In genomic region chr19:13014921-13015280, GRCh38 we compare ENCODE assay signal across 13 cellular contexts. TPM values are rescaled to one million over a fixed set of nuclear protein-coding genes. Genes with fewer than 3 reads are reported as not detected.
A peak's percentile ranks its signal among the peaks of the same experiment; 100 is the strongest.
DNase-seq lines count a peak whose midpoint lies in the region; ATAC-seq, FAIRE-seq and TF ChIP-seq lines count a peak whose summit lies in the region.
"Had no signal": no experiment of that assay in that cellular context is flagged by ENCODE, and none has a peak within 500 bp of the region (broad histone marks: within the 10 kb centered on the region; RNA-seq: fewer than 3 reads in every experiment).

No MANE protein-coding gene starts in this region.

- H2AFZ ChIP-seq in GM23248, result no peak overlapping the region
- no peak overlapping the region for H2AFZ ChIP-seq in keratinocyte (ENCODE audit: control insufficient read depth, low read length)

- no peak overlapping the region for H3K27ac Mint-ChIP-seq in Calu3 (ENCODE audit: unreplicated experiment)

- FAIRE-seq in keratinocyte (lab: Jason Lieb, UNC), result no peak
- FAIRE-seq: colon, frontal cortex, H54 had no signal

- H3K9me1 ChIP-seq in keratinocyte (ENCODE audit: control insufficient read depth, extremely low read depth, insufficient read depth, low read length), result no peaks in the 10 kb centered on the region

- H3K9me3 ChIP-seq in GM23248 (ENCODE audit: low read depth), result no peaks in the 10 kb centered on the region
- H3K9me3 ChIP-seq in SK-N-MC (ENCODE audit: low read depth, low read length), result no peaks in the 10 kb centered on the region
- H3K9me3 ChIP-seq in keratinocyte (ENCODE audit: control insufficient read depth, low read depth, low read length), result no peaks in the 10 kb centered on the region

- H3K9me3 Mint-ChIP-seq in Calu3 (ENCODE audit: low read depth, unreplicated experiment), result no peaks in the 10 kb centered on the region

- H3K4me1 ChIP-seq in GM23248 (ENCODE audit: insufficient read depth) (peaks cover 56% of the 10 kb centered on the region), keratinocyte (ENCODE audit: control insufficient read depth, extremely low read depth, insufficient read depth, low read length) (peaks cover 82% of the 10 kb centered on the region)

- H3K4me2 ChIP-seq in GM23248 (ENCODE audit: unreplicated experiment), result peak overlapping the region; percentile 100
- H3K4me2 ChIP-seq in keratinocyte (ENCODE audit: control insufficient read depth, extremely low read depth, insufficient read depth, low read depth, low read length), result peak overlapping the region; percentile 86

- dilution Hi-C loops in keratinocyte (cut with MboI; ENCODE audit: extremely low pct_ligation_motif_present, low sequenced_read_pairs), result no loop called here

- H3K36me3 Mint-ChIP-seq in Calu3 (ENCODE audit: insufficient read depth, unreplicated experiment), result peaks cover 5% of the 10 kb centered on the region

- no peaks in the 10 kb centered on the region for H3K9me2 ChIP-seq in GM23248 (ENCODE audit: insufficient read depth)

- in situ Hi-C loops in GM23248 (cut with MboI), result no loop called here

- no peak overlapping the region for H3K4me3 Mint-ChIP-seq in Calu3 (ENCODE audit: low read depth, unreplicated experiment)

- no peaks in the 10 kb centered on the region for H3K27me3 Mint-ChIP-seq in Calu3 (ENCODE audit: unreplicated experiment)

- H3K79me2 ChIP-seq in GM23248 (ENCODE audit: insufficient read depth) (peaks cover 100% of the 10 kb centered on the region), keratinocyte (ENCODE audit: control insufficient read depth, insufficient read depth, low read length) (peaks cover 84% of the 10 kb centered on the region)

- ATAC-seq in GM18858 (IDR thresholded peaks at IDR 0.05; ENCODE audit: unreplicated experiment) (no peak), HG02763 (IDR thresholded peaks at IDR 0.05; ENCODE audit: unreplicated experiment) (no peak)
- ATAC-seq: left lobe of liver had no signal

- no peak for TF ChIP-seq CTCF in keratinocyte (optimal IDR thresholded peaks at IDR 0.05 in 1 of 3, IDR thresholded peaks at IDR 0.05 in 1 of 3, conservative IDR thresholded peaks at IDR 0.05 in 1 of 3; ENCODE audit: extremely low read depth in 1 of 3, insufficient read depth in 2 of 3, low read length in 3 of 3)
- no peak for TF ChIP-seq CTCF in Calu3 (IDR thresholded peaks at IDR 0.05; ENCODE audit: unreplicated experiment)

- H3K4me1 Mint-ChIP-seq in Calu3 (ENCODE audit: low read depth, unreplicated experiment), result no peaks in the 10 kb centered on the region

- H3K27me3 ChIP-seq in GM23248 (replicated peaks; ENCODE audit: insufficient read depth), result no peaks in the 10 kb centered on the region
- H3K27me3 ChIP-seq in keratinocyte (ENCODE audit: control insufficient read depth, extremely low read depth, insufficient read depth, low read length), result peaks cover 7% of the 10 kb centered on the region

- H3K9ac ChIP-seq in GM23248 (peak overlapping the region; percentile 98), SK-N-MC (ENCODE audit: insufficient read length) (no peak overlapping the region), keratinocyte (ENCODE audit: control insufficient read depth, extremely low read depth, insufficient read depth, low read length) (peak overlapping the region; percentile 92)

- peak; percentile 48 for DNase-seq in GM23248
- no peak for DNase-seq in SK-N-MC (ENCODE audit: low read depth, low spot score)
- DNase-seq in keratinocyte (ENCODE audit: low read depth, low spot score), result no peak
- no peak for DNase-seq in substantia nigra (lab: John Stamatoyannopoulos, UW)
- no peak for DNase-seq in Calu3
- DNase-seq: NCI-H446, SHP77 had no signal

- no peaks in the 10 kb centered on the region for H3K36me3 ChIP-seq in GM23248 (ENCODE audit: low read depth)
- no peaks in the 10 kb centered on the region for H3K36me3 ChIP-seq in SK-N-MC (ENCODE audit: insufficient read depth, low read length)
- H3K36me3 ChIP-seq in keratinocyte (ENCODE audit: control insufficient read depth in 2 of 2, extremely low read depth in 1 of 2, insufficient read depth in 2 of 2, low read length in 2 of 2), result no peaks in the 10 kb centered on the region

- WGBS in GM23248 (ENCODE audit: low coverage in 1 of 2, low lambda C conversion rate in 2 of 2, missing lambda C conversion rate in 2 of 2), 2 experiments, result 40% methylated on average over 4 of the region's 4 CpGs

- H3F3A ChIP-seq in GM23248 (ENCODE audit: insufficient read depth), result peaks cover 26% of the 10 kb centered on the region

- BruUV-seq in Calu3 (replicated peaks; lab: Mats Ljungman, UMichigan), result no TSS peak

- no peaks in the 10 kb centered on the region for H4K20me1 ChIP-seq in GM23248 (ENCODE audit: insufficient read depth)
- no peaks in the 10 kb centered on the region for H4K20me1 ChIP-seq in keratinocyte (ENCODE audit: control insufficient read depth, extremely low read depth, insufficient read depth, low read length)

- CTCF ChIA-PET in Calu3 (lab: Charles Lee), result no interaction called here

- peak overlapping the region; percentile 99 for H3K27ac ChIP-seq in GM23248
- peak overlapping the region; percentile 93 for H3K27ac ChIP-seq in SK-N-MC
- H3K27ac ChIP-seq in keratinocyte (ENCODE audit: control insufficient read depth, insufficient read depth, low read length), result peak overlapping the region; percentile 95
- H3K27ac ChIP-seq in substantia nigra (ENCODE audit: low read depth, low read length, poor library complexity, severe bottlenecking), result peak overlapping the region; percentile 87

- intact Hi-C loops in Calu3 (cut with micrococcal nuclease; ENCODE audit: unreplicated experiment), result no loop called here

- peak overlapping the region; percentile 78 for H3K4me3 ChIP-seq in GM23248
- peak overlapping the region; percentile 34; the same call in 1 of the 2 replicates for H3K4me3 ChIP-seq in SK-N-MC
- H3K4me3 ChIP-seq in keratinocyte (ENCODE audit: control insufficient read depth in 2 of 3, extremely low read depth in 1 of 3, insufficient read depth in 2 of 3, low read depth in 1 of 3, low read length in 3 of 3), result peak overlapping the region; percentile 22 to 60 (median 59)

RNA-seq across cellular contexts. Expression of gene NFIX, which starts 19.6 kb away (rescaled TPM):
- total RNA-seq in GM23248 (2014; rRNA removed; shearing (Covaris generic)), result 71.0 and 81.4 TPM in 2 replicates
- polyA plus RNA-seq in GM23248 (2016; fragmentation: Nextera tagmentation; extraction: Ambion mirVana), result 59.2 and 60.8 TPM in 2 replicates
- polyA plus RNA-seq in keratinocyte, result 3.1 to 21.4 TPM (median 5.2 TPM) in 3 replicates
- polyA plus RNA-seq in keratinocyte (2011; ENCODE audit: low read depth), result 13.1 TPM
- polyA plus RNA-seq in keratinocyte (2011; cell fraction: cytosol; rRNA removed), result 8.8 and 19.1 TPM in 2 replicates
- polyA plus RNA-seq in keratinocyte (2011; cell fraction: nucleus; rRNA removed), result 16.8 and 22.7 TPM in 2 replicates
- 11.9 and 50.9 TPM in 2 replicates for polyA plus RNA-seq in keratinocyte (2012; ENCODE audit: low replicate concordance)
- 8.7 to 101 TPM (median 9.2 TPM) in 3 replicates for polyA minus RNA-seq in keratinocyte
- 22.1 TPM for polyA minus RNA-seq in keratinocyte (2011; cell fraction: cytosol; rRNA and poly(A)+ RNA removed)
- 9.8 and 16.2 TPM in 2 replicates for polyA minus RNA-seq in keratinocyte (2011; cell fraction: nucleus; rRNA and poly(A)+ RNA removed)
- total RNA-seq in Calu3 (2022), result 16.4 and 21.9 TPM in 2 replicates

RNA-seq across cellular contexts. Expression of gene DAND5, which starts 45.5 kb away (rescaled TPM):
- not detected in 2 replicates for total RNA-seq in GM23248 (2014; rRNA removed; shearing (Covaris generic))
- polyA plus RNA-seq in GM23248 (2016; fragmentation: Nextera tagmentation; extraction: Ambion mirVana) (not detected in 2 replicates), keratinocyte (0.09 TPM in 1 of 3 replicates, not detected in the others)
- polyA plus RNA-seq in keratinocyte (2011; ENCODE audit: low read depth), result not detected
- not detected in 2 replicates for polyA plus RNA-seq in keratinocyte (2011; cell fraction: cytosol; rRNA removed)
- 0.06 and 0.08 TPM in 2 replicates for polyA plus RNA-seq in keratinocyte (2011; cell fraction: nucleus; rRNA removed)
- polyA plus RNA-seq in keratinocyte (2012; ENCODE audit: low replicate concordance), result 0.06 TPM in 1 of 2 replicates, not detected in the other
- not detected in 3 replicates for polyA minus RNA-seq in keratinocyte
- not detected for polyA minus RNA-seq in keratinocyte (2011; cell fraction: cytosol; rRNA and poly(A)+ RNA removed)
- not detected in 2 replicates for polyA minus RNA-seq in keratinocyte (2011; cell fraction: nucleus; rRNA and poly(A)+ RNA removed)
- 0.21 and 0.47 TPM in 2 replicates for total RNA-seq in Calu3 (2022)
- total RNA-seq: left lobe of liver had no signal

RNA-seq across cellular contexts. Expression of gene GADD45GIP1, which starts 57.9 kb away (rescaled TPM):
- 41.6 and 48.4 TPM in 2 replicates for total RNA-seq in GM23248 (2014; rRNA removed; shearing (Covaris generic))
- 132 and 136 TPM in 2 replicates for polyA plus RNA-seq in GM23248 (2016; fragmentation: Nextera tagmentation; extraction: Ambion mirVana)
- 27.8 to 38.4 TPM (median 35.5 TPM) in 3 replicates for polyA plus RNA-seq in keratinocyte
- polyA plus RNA-seq in keratinocyte (2011; ENCODE audit: low read depth), result 22.7 TPM
- 10.8 and 29.0 TPM in 2 replicates for polyA plus RNA-seq in keratinocyte (2011; cell fraction: cytosol; rRNA removed)
- polyA plus RNA-seq in keratinocyte (2011; cell fraction: nucleus; rRNA removed), result 9.8 and 10.6 TPM in 2 replicates
- 18.1 and 56.9 TPM in 2 replicates for polyA plus RNA-seq in keratinocyte (2012; ENCODE audit: low replicate concordance)
- polyA minus RNA-seq in keratinocyte, result 4.4 to 9.0 TPM (median 4.6 TPM) in 3 replicates
- 43.2 TPM for polyA minus RNA-seq in keratinocyte (2011; cell fraction: cytosol; rRNA and poly(A)+ RNA removed)
- 2.9 and 3.7 TPM in 2 replicates for polyA minus RNA-seq in keratinocyte (2011; cell fraction: nucleus; rRNA and poly(A)+ RNA removed)
- total RNA-seq in Calu3 (2022), result 20.0 and 21.6 TPM in 2 replicates
